27 cellular contexts compared by ENCODE assay signal in the genomic region with DNA sequence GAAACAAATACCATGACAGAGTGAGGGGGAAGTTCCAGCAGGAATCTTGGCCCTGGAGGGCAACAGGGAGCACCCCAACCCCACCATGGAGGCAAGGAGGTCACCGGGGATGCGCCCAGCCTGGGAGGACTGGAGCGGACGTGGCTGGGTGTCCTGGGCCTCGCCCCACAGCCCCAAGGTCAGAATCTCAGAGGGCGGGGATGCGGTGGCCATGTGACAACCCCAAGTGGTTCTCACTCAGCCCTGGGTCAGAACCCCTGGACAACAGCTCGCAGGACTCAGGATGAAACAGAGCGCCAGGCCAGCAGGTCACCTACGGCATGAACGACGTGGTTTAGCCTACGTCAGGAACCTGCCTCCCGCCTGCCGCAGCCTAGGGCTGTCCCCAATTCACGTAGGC.
"Had no signal": no experiment of that assay in that cellular context is flagged by ENCODE, and none has a peak within 500 bp of the region (broad histone marks: within the 10 kb centered on the region; RNA-seq: fewer than 3 reads in every experiment).

No MANE protein-coding gene starts in this region.

- H3K4me1 ChIP-seq: neural progenitor cell, parathyroid adenoma, prostate gland, right lobe of liver, sigmoid colon, stomach, thyroid gland, tibial nerve, upper lobe of left lung, uterus had no signal

- H3K4me3 ChIP-seq: neural progenitor cell, ovary, prostate gland, right lobe of liver, sigmoid colon, stomach, thoracic aorta, thyroid gland, tibial nerve, upper lobe of left lung, uterus had no signal

- H3K27ac ChIP-seq: neural progenitor cell, ovary, parathyroid adenoma, prostate gland, right lobe of liver, sigmoid colon, stomach, thoracic aorta, thyroid gland, tibial nerve, upper lobe of left lung, uterus had no signal

- H3K4me1 Mint-ChIP-seq: naive B cell; neural progenitor cell; stimulated activated naive B cell treated with anti-CD40 and anti-IgM and Interleukin-4, amounts not matched to agents 10 μg/mL and 1 μg/mL and 100 μg/mL, for 72 hours had no signal

- ATAC-seq: naive thymus-derived CD8-positive, alpha-beta T cell; natural killer cell treated with Interleukin-12 subunit alpha and Interleukin-12 subunit beta and Interleukin-15 and Interleukin-18, amount 100 ng/mL, for 72 hours; right lobe of liver; stimulated activated effector memory CD8-positive, alpha-beta T cell treated with anti-CD3 and anti-CD28 coated beads, Interleukin-12 subunit alpha, Interleukin-12 subunit beta, amount 100 ng/mL, for 72 hours; stimulated activated naive B cell treated with anti-CD40 and anti-IgM and Interleukin-4, amounts not matched to agents 10 μg/mL and 1 μg/mL and 100 μg/mL, for 72 hours had no signal

- H3K9me3 Mint-ChIP-seq: natural killer cell treated with Interleukin-12 subunit alpha and Interleukin-12 subunit beta and Interleukin-15 and Interleukin-18, amount 100 ng/mL, for 72 hours; stimulated activated effector memory CD8-positive, alpha-beta T cell treated with anti-CD3 and anti-CD28 coated beads, Interleukin-12 subunit alpha, Interleukin-12 subunit beta, amount 100 ng/mL, for 72 hours; stimulated activated naive B cell treated with anti-CD40 and anti-IgM and Interleukin-4, amounts not matched to agents 10 μg/mL and 1 μg/mL and 100 μg/mL, for 72 hours; stimulated activated naive CD8-positive, alpha-beta T cell treated with anti-CD3 and anti-CD28 coated beads, Interleukin-15, Interleukin-2, amounts not matched to agents 100 ng/mL and 50 ng/mL, for 24 hours had no signal

- H3K9me3 ChIP-seq: ovary, prostate gland, right lobe of liver, sigmoid colon, stomach, thoracic aorta, thyroid gland, upper lobe of left lung, uterus had no signal

- H3K36me3 ChIP-seq: neural progenitor cell, ovary, prostate gland, right lobe of liver, sigmoid colon, stomach, thoracic aorta, thyroid gland, tibial nerve, upper lobe of left lung, uterus had no signal

- DNase-seq: naive B cell; naive thymus-derived CD8-positive, alpha-beta T cell; occipital lobe; ovary; right cardiac atrium; right lobe of liver; small intestine; stimulated activated CD4-positive, alpha-beta T cell treated with anti-CD3 and anti-CD28 coated beads, Interleukin-15, amount 100 ng/mL, for 24 hours; stimulated activated CD4-positive, alpha-beta T cell treated with anti-CD3 and anti-CD28 coated beads, Interleukin-2, amount 100 ng/mL, for 24 hours; stimulated activated CD4-positive, alpha-beta T cell treated with anti-CD3 and anti-CD28 coated beads, Interleukin-2, amount 100 ng/mL, for 48 hours; stimulated activated CD4-positive, alpha-beta T cell treated with anti-CD3 and anti-CD28 coated beads, Interleukin-4, amount 100 ng/mL, for 24 hours; stimulated activated naive B cell treated with anti-CD40 and anti-IgM and Interleukin-4, amounts not matched to agents 10 μg/mL and 1 μg/mL and 100 μg/mL, for 72 hours; stimulated activated naive CD4-positive, alpha-beta T cell treated with Interleukin-2 at 50 U/mL for 16 hours; stomach; thyroid gland; trophoblast cell; upper lobe of left lung; uterus had no signal

- H3K36me3 Mint-ChIP-seq: naive B cell; naive thymus-derived CD8-positive, alpha-beta T cell; natural killer cell treated with Interleukin-12 subunit alpha and Interleukin-12 subunit beta and Interleukin-15 and Interleukin-18, amount 100 ng/mL, for 72 hours; neural progenitor cell; stimulated activated effector memory CD8-positive, alpha-beta T cell treated with anti-CD3 and anti-CD28 coated beads, Interleukin-12 subunit alpha, Interleukin-12 subunit beta, amount 100 ng/mL, for 72 hours; stimulated activated naive B cell treated with anti-CD40 and anti-IgM and Interleukin-4, amounts not matched to agents 10 μg/mL and 1 μg/mL and 100 μg/mL, for 72 hours had no signal

- H3K4me3 Mint-ChIP-seq: naive B cell; naive thymus-derived CD8-positive, alpha-beta T cell; natural killer cell treated with Interleukin-12 subunit alpha and Interleukin-12 subunit beta and Interleukin-15 and Interleukin-18, amount 100 ng/mL, for 72 hours; neural progenitor cell; stimulated activated effector memory CD8-positive, alpha-beta T cell treated with anti-CD3 and anti-CD28 coated beads, Interleukin-12 subunit alpha, Interleukin-12 subunit beta, amount 100 ng/mL, for 72 hours; stimulated activated naive B cell treated with anti-CD40 and anti-IgM and Interleukin-4, amounts not matched to agents 10 μg/mL and 1 μg/mL and 100 μg/mL, for 72 hours; stimulated activated naive CD8-positive, alpha-beta T cell treated with anti-CD3 and anti-CD28 coated beads, Interleukin-15, Interleukin-2, amounts not matched to agents 100 ng/mL and 50 ng/mL, for 24 hours had no signal

- H3K27me3 Mint-ChIP-seq: stimulated activated naive CD8-positive, alpha-beta T cell treated with anti-CD3 and anti-CD28 coated beads, Interleukin-15, Interleukin-2, amounts not matched to agents 100 ng/mL and 50 ng/mL, for 24 hours had no signal

- H3K27me3 ChIP-seq: neural progenitor cell, ovary, right lobe of liver, sigmoid colon, thyroid gland, tibial nerve, upper lobe of left lung, uterus had no signal

- H3K27ac Mint-ChIP-seq: naive B cell; naive thymus-derived CD8-positive, alpha-beta T cell; natural killer cell treated with Interleukin-12 subunit alpha and Interleukin-12 subunit beta and Interleukin-15 and Interleukin-18, amount 100 ng/mL, for 72 hours; neural progenitor cell; stimulated activated effector memory CD8-positive, alpha-beta T cell treated with anti-CD3 and anti-CD28 coated beads, Interleukin-12 subunit alpha, Interleukin-12 subunit beta, amount 100 ng/mL, for 72 hours; stimulated activated naive B cell treated with anti-CD40 and anti-IgM and Interleukin-4, amounts not matched to agents 10 μg/mL and 1 μg/mL and 100 μg/mL, for 72 hours; stimulated activated naive CD8-positive, alpha-beta T cell treated with anti-CD3 and anti-CD28 coated beads, Interleukin-15, Interleukin-2, amounts not matched to agents 100 ng/mL and 50 ng/mL, for 24 hours had no signal
